In genomic region chr2:174965551-174965950, GRCh38 we compare ENCODE assay signal across 1 cellular context.
TF ChIP-seq lines count a peak whose summit lies in the region.

No MANE protein-coding gene starts in this region.

TF ChIP-seq in IMR-90, 13 proteins besides CTCF, POLR2A, EP300 and RAD21:
- TF ChIP-seq CHD1 (IDR thresholded peaks at IDR 0.05; ENCODE audit: low read depth, low read length), result no peak
- TF ChIP-seq, protein P1, sequence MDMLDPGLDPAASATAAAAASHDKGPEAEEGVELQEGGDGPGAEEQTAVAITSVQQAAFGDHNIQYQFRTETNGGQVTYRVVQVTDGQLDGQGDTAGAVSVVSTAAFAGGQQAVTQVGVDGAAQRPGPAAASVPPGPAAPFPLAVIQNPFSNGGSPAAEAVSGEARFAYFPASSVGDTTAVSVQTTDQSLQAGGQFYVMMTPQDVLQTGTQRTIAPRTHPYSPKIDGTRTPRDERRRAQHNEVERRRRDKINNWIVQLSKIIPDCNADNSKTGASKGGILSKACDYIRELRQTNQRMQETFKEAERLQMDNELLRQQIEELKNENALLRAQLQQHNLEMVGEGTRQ (IDR thresholded peaks at IDR 0.05; ENCODE audit: low read depth, low read length), result no peak
- TF ChIP-seq RFX5 (IDR thresholded peaks at IDR 0.05; ENCODE audit: low read depth, low read length), result no peak
- no peak for TF ChIP-seq SMC3 (IDR thresholded peaks at IDR 0.05; ENCODE audit: low read depth, low read length)
- no peak for TF ChIP-seq RCOR1 (IDR thresholded peaks at IDR 0.05; ENCODE audit: insufficient replicate concordance, low read length)
- TF ChIP-seq MXI1 (IDR thresholded peaks at IDR 0.05; ENCODE audit: borderline replicate concordance, low read depth, low read length), result no peak
- no peak for TF ChIP-seq FOS (IDR thresholded peaks at IDR 0.05; ENCODE audit: low read depth, low read length)
- no peak for TF ChIP-seq ELK1 (IDR thresholded peaks at IDR 0.05; ENCODE audit: borderline replicate concordance, low read depth, low read length)
- no peak for TF ChIP-seq MAZ (IDR thresholded peaks at IDR 0.05; ENCODE audit: borderline replicate concordance, low read depth, low read length)
- TF ChIP-seq MAFK (IDR thresholded peaks at IDR 0.05; ENCODE audit: low read depth, low read length), result no peak
- TF ChIP-seq CEBPB (IDR thresholded peaks at IDR 0.05; ENCODE audit: low read depth, low read length), result no peak
- no peak for TF ChIP-seq BHLHE40 (IDR thresholded peaks at IDR 0.05; ENCODE audit: low read depth, low read length)
- no peak for TF ChIP-seq NFE2L2 (IDR thresholded peaks at IDR 0.05; ENCODE audit: low read depth, low read length)
